ENCODE assay signal across 11 cellular contexts in genomic region chr21:29254550-29254949, GRCh38.
"Had no signal": no experiment of that assay in that cellular context is flagged by ENCODE, and none has a peak within 500 bp of the region (broad histone marks: within the 10 kb centered on the region; RNA-seq: fewer than 3 reads in every experiment).

No MANE protein-coding gene starts in this region.

- H3K9me3 ChIP-seq: HAP-1 had no signal

- DNase-seq: GM23248, GOT3, H7, H9, HCEC 1CT, HFFc6 had no signal

- H3K4me1 ChIP-seq: HAP-1 had no signal

- H2AFZ ChIP-seq: GM23248, GM23338 had no signal

- H3K36me3 ChIP-seq: HAP-1 had no signal

- H3K4me2 ChIP-seq: GM23338 had no signal

- H3K27ac ChIP-seq: GM23248 had no signal

- FAIRE-seq: H1, H54 had no signal

- H3K9ac ChIP-seq: GM23248 had no signal

- H3K4me3 ChIP-seq: GM23248, GM23338, HAP-1 had no signal

- ATAC-seq: GM23338, HCT116 had no signal
